ENCODE assay signal across 11 cellular contexts in the genomic region with DNA sequence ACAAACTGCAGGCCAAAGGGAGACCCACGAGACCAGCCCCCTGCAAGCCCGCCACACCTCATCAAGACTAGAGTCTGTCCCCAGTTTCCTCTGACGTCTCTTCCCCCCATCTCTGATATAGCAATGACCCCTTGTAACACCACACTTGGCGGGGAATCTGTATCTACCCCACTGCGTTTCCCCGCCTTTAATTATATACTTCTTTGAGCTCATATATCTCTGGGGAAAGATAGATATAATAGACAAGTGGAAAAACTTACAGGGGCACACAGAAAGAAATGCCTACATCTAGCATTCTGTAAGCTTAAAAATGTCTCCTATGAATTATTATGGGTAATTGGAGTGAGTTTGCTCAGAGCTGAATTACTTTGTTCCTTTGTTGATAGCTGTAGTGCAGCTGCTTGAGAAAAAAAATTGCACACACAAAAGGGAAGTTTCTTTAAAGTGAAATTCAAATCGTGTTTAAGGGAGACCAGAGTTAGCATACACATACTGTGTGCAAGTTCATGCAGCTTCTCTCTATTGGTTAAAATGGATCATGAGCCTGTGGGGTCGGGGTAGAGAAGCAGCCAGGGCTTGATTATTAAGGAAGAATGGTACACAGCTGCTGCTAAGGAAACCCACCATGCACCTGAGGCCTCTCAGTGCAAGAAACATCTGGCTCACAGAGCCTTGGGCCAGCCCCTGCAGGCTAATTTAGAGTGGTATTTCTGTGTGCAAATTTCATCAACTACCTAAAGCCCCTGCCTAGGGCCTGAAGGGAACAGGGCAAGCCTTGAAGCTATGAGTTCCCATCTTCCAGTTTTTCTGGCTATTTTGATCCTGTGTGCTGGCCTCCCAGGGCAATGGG. TPM values are rescaled to one million over a fixed set of nuclear protein-coding genes. Genes with fewer than 3 reads are reported as not detected.
DNase-seq lines count a peak whose midpoint lies in the region; TF ChIP-seq lines count a peak whose summit lies in the region.
"Had no signal": no experiment of that assay in that cellular context is flagged by ENCODE, and none has a peak within 500 bp of the region (broad histone marks: within the 10 kb centered on the region; RNA-seq: fewer than 3 reads in every experiment).

No MANE protein-coding gene starts in this region.

- no TSS peak for BruUV-seq in OCI-LY7 (replicated peaks; lab: Mats Ljungman, UMichigan)

- peaks cover 88% of the 10 kb centered on the region for H3K36me3 ChIP-seq in BLaER1
- H3K36me3 ChIP-seq in OCI-LY7 (ENCODE audit: insufficient read depth, low read length): peaks cover 96% of the 10 kb centered on the region
- H3K36me3 ChIP-seq in neutrophil: peaks cover 15% of the 10 kb centered on the region
- H3K36me3 ChIP-seq in stomach: peaks cover 6 to 65% (median 59%) of the 10 kb centered on the region in 4 donors

- DNase-seq in OCI-LY7 (ENCODE audit: low spot score) (peak; percentile 41), stomach (no peak), NCI-H2107 treated with DMSO at 0.1 percent for 48 hours (lab: John Stamatoyannopoulos, UW; ENCODE audit: unreplicated experiment) (no peak), pons (ENCODE audit: low spot score) (no peak)
- DNase-seq: BE2C, HCEC 1CT, NCI-H1048, NCI-H2107 had no signal

- TF ChIP-seq EP300 in stomach (IDR thresholded peaks at IDR 0.05): no peak

- peaks cover 6% of the 10 kb centered on the region for H3K36me3 Mint-ChIP-seq in IgD-negative memory B cell

- 0 out of 2 replicates have a peak overlapping the region, but pooled peaks have one; percentile 6 for H3K4me2 ChIP-seq in BLaER1
- peak overlapping the region; percentile 21 for H3K4me2 ChIP-seq in OCI-LY7 (ENCODE audit: low read length)

- peak overlapping the region; percentile 37 to 75 (median 53) for H3K27ac Mint-ChIP-seq in IgD-negative memory B cell

- H3K27ac ChIP-seq in BLaER1 (no peak overlapping the region), OCI-LY7 (ENCODE audit: low read depth, low read length, poor library complexity, severe bottlenecking) (peak overlapping the region; percentile 55), neutrophil (peak overlapping the region; percentile 63), stomach (no peak overlapping the region)

- CTCF ChIA-PET in OCI-LY7 (lab: Charles Lee; ENCODE audit: unreplicated experiment): no interaction called here

- no peak overlapping the region for H3K9ac ChIP-seq in BLaER1

- intact Hi-C loops in OCI-LY7 (cut with micrococcal nuclease; ENCODE audit: unreplicated experiment) (loop anchor here (1.0 kb wide), 1 partner anchor 15 kb away; no protein-coding TSS in a partner anchor), stomach (cut with DNase I; ENCODE audit: low total_unique reads) (no loop called here)

- H3K27me3 ChIP-seq in BLaER1: no peaks in the 10 kb centered on the region
- no peaks in the 10 kb centered on the region for H3K27me3 ChIP-seq in neutrophil
- H3K27me3 ChIP-seq in stomach: no peaks in the 10 kb centered on the region
- H3K27me3 ChIP-seq: BE2C had no signal

- H3K4me1 Mint-ChIP-seq in IgD-negative memory B cell: peaks cover 20 to 29% (median 28%) of the 10 kb centered on the region in 3 donors

- H3K9me2 ChIP-seq in OCI-LY7 (ENCODE audit: insufficient read depth, low read length): no peaks in the 10 kb centered on the region

- no peaks in the 10 kb centered on the region for H3K9me3 ChIP-seq in BLaER1
- no peaks in the 10 kb centered on the region for H3K9me3 ChIP-seq in OCI-LY7 (ENCODE audit: low read length)
- no peaks in the 10 kb centered on the region for H3K9me3 ChIP-seq in neutrophil
- no peaks in the 10 kb centered on the region for H3K9me3 ChIP-seq in stomach
- H3K9me3 ChIP-seq: BE2C had no signal

- no peak overlapping the region for H2AFZ ChIP-seq in OCI-LY7 (ENCODE audit: low read length)

- POLR2A ChIA-PET in OCI-LY7 (lab: Charles Lee): interaction anchor here (0.6 to 2.9 kb wide), 9 partner anchors 9 to 528 kb away, joined by 3 to 13 read pairs (median 4); no protein-coding TSS in a partner anchor

- peaks cover 17% of the 10 kb centered on the region for H3K4me1 ChIP-seq in BLaER1
- H3K4me1 ChIP-seq in OCI-LY7 (ENCODE audit: insufficient read depth, low read length, poor library complexity, severe bottlenecking): peaks cover 46% of the 10 kb centered on the region
- H3K4me1 ChIP-seq in neutrophil (ENCODE audit: control insufficient read depth in 1 of 2, insufficient read depth in 1 of 2, low read depth in 1 of 2, low read length in 1 of 2): peaks cover 20 to 27% of the 10 kb centered on the region in 2 experiments
- H3K4me1 ChIP-seq in stomach: peaks cover 0 to 15% (median 5%) of the 10 kb centered on the region in 4 donors
- H3K4me1 ChIP-seq: BE2C had no signal

- no peaks in the 10 kb centered on the region for H3K27me3 Mint-ChIP-seq in IgD-negative memory B cell

- no peaks in the 10 kb centered on the region for H3K9me3 Mint-ChIP-seq in IgD-negative memory B cell

- no peak for TF ChIP-seq POLR2A in stomach (IDR thresholded peaks at IDR 0.05)

- peaks cover 40% of the 10 kb centered on the region for H3K79me2 ChIP-seq in OCI-LY7 (ENCODE audit: insufficient read depth, low read depth, low read length)

- TF ChIP-seq CTCF in OCI-LY7 (conservative IDR thresholded peaks at IDR 0.05; ENCODE audit: low read length): no peak
- TF ChIP-seq CTCF in neutrophil (IDR thresholded peaks at IDR 0.05): no peak
- no peak for TF ChIP-seq CTCF in stomach (IDR thresholded peaks at IDR 0.05)

- H4K20me1 ChIP-seq in BLaER1: peaks cover 66% of the 10 kb centered on the region
- peaks cover 6% of the 10 kb centered on the region; the same call in 1 of the 2 replicates for H4K20me1 ChIP-seq in OCI-LY7 (ENCODE audit: insufficient read depth, low read length)

- WGBS in stomach, 5 donors: 78 to 82% (median 79%) methylated on average over 8 of the region's 8 CpGs

- H3K4me3 ChIP-seq in BLaER1 (no peak overlapping the region), OCI-LY7 (ENCODE audit: low read depth, low read length, poor library complexity, severe bottlenecking) (no peak overlapping the region), neutrophil (ENCODE audit: low read depth in 1 of 2, low read length in 1 of 2) (no peak overlapping the region), stomach (no peak overlapping the region)

- peak overlapping the region in 2 of 4 donors; percentile 61 to 72 for H3K4me3 Mint-ChIP-seq in IgD-negative memory B cell

RNA-seq across cellular contexts. Expression of a gene that starts 32.5 kb away (rescaled TPM):
- 128 TPM for polyA plus RNA-seq in IgD-negative memory B cell
- total RNA-seq in OCI-LY7 (2014; rRNA removed; shearing (Covaris generic)): 155 and 157 TPM in 2 replicates
- total RNA-seq in OCI-LY7 (2022): 173 and 175 TPM in 2 replicates
- 10 to 100 TPM in 3 of 5 donors, 1 to 10 TPM in 2; 5.4 to 89.8 (median 13.4) TPM for total RNA-seq in stomach
- polyA plus RNA-seq in stomach: 10 to 100 TPM; 17.8 to 37.6 (median 20.3) TPM

Comparison
In these comparisons a context has a peak if more than half of its experiments do, and no peak if none do; other contexts are left out.
1. H3K27ac ChIP-seq: peak in OCI-LY7 (single experiment) and neutrophil (single experiment); none in BLaER1 (single experiment) and stomach (0 of 5).